In genomic region chr2:88838165-88838635, GRCh38 we compare ENCODE assay signal across 13 cellular contexts.
A peak's percentile ranks its signal among the peaks of the same experiment; 100 is the strongest.
DNase-seq lines count a peak whose midpoint lies in the region; ATAC-seq lines count a peak whose summit lies in the region.
"Had no signal": no experiment of that assay in that cellular context is flagged by ENCODE, and none has a peak within 500 bp of the region (broad histone marks: within the 10 kb centered on the region; RNA-seq: fewer than 3 reads in every experiment).

No MANE protein-coding gene starts in this region.

- no peak overlapping the region for H3K4me3 Mint-ChIP-seq in stimulated activated naive CD8-positive, alpha-beta T cell treated with anti-CD3 and anti-CD28 coated beads, Interleukin-15, amount 100 ng/mL, for 72 hours
- H3K4me3 Mint-ChIP-seq: activated T-cell treated with anti-CD3 and anti-CD28 coated beads, Interleukin-2, amount 50 U/mL, for 4 hours; neural crest cell; T-helper 1 cell treated with Interleukin-12 subunit alpha and Interleukin-12 subunit beta and Interleukin-4 antibody, amounts not matched to agents 30 μg/mL and 1 μg/mL, for 36 hours had no signal

- no peak overlapping the region for H3K27ac Mint-ChIP-seq in stimulated activated naive CD8-positive, alpha-beta T cell treated with anti-CD3 and anti-CD28 coated beads, Interleukin-15, amount 100 ng/mL, for 72 hours
- H3K27ac Mint-ChIP-seq: T-helper 1 cell treated with Interleukin-12 subunit alpha and Interleukin-12 subunit beta and Interleukin-4 antibody, amounts not matched to agents 30 μg/mL and 1 μg/mL, for 36 hours had no signal

- no peaks in the 10 kb centered on the region for H3K9me3 Mint-ChIP-seq in stimulated activated naive CD8-positive, alpha-beta T cell treated with anti-CD3 and anti-CD28 coated beads, Interleukin-15, amount 100 ng/mL, for 72 hours
- H3K9me3 Mint-ChIP-seq: activated T-cell treated with anti-CD3 and anti-CD28 coated beads, Interleukin-2, amount 50 U/mL, for 4 hours; T-helper 1 cell treated with Interleukin-12 subunit alpha and Interleukin-12 subunit beta and Interleukin-4 antibody, amounts not matched to agents 30 μg/mL and 1 μg/mL, for 36 hours had no signal

- DNase-seq in stimulated activated naive CD8-positive, alpha-beta T cell treated with anti-CD3 and anti-CD28 coated beads, Interleukin-15, Interleukin-2, amounts not matched to agents 100 U/mL and 50 U/mL, for 24 hours = peak; percentile 17
- no peak for DNase-seq in stimulated activated naive CD8-positive, alpha-beta T cell treated with anti-CD3 and anti-CD28 coated beads, Interleukin-15, amount 100 ng/mL, for 72 hours
- DNase-seq in left ventricle myocardium superior (no peak), putamen (ENCODE audit: low spot score) (no peak), HCEC 1CT (no peak), NCI-H748 treated with DMSO at 0.1 percent for 48 hours (lab: John Stamatoyannopoulos, UW) (no peak)
- DNase-seq: activated T-cell treated with anti-CD3 and anti-CD28 coated beads, Interleukin-2, amount 50 U/mL, for 4 hours; heart right ventricle; NCI-H446 treated with DMSO at 0.1 percent for 48 hours had no signal

- intact Hi-C loops in left ventricle myocardium superior (cut with micrococcal nuclease) = no loop called here

- ATAC-seq in stimulated activated naive CD8-positive, alpha-beta T cell treated with anti-CD3 and anti-CD28 coated beads, Interleukin-15, Interleukin-2, amounts not matched to agents 100 U/mL and 50 U/mL, for 24 hours = peak; percentile 65
- ATAC-seq in stimulated activated naive CD8-positive, alpha-beta T cell treated with anti-CD3 and anti-CD28 coated beads, Interleukin-15, amount 100 ng/mL, for 72 hours = no peak
- ATAC-seq in HG02678 (IDR thresholded peaks at IDR 0.05; ENCODE audit: unreplicated experiment) (peak; percentile 82), HG03565 (IDR thresholded peaks at IDR 0.05; ENCODE audit: unreplicated experiment) (peak; percentile 77), left ventricle myocardium superior (no peak)
- ATAC-seq: activated T-cell treated with anti-CD3 and anti-CD28 coated beads, Interleukin-2, amount 50 U/mL, for 4 hours had no signal

- H3K27me3 Mint-ChIP-seq in stimulated activated naive CD8-positive, alpha-beta T cell treated with anti-CD3 and anti-CD28 coated beads, Interleukin-15, amount 100 ng/mL, for 72 hours = peaks cover 18% of the 10 kb centered on the region

- H3K4me1 Mint-ChIP-seq in stimulated activated naive CD8-positive, alpha-beta T cell treated with anti-CD3 and anti-CD28 coated beads, Interleukin-15, amount 100 ng/mL, for 72 hours = peaks cover 8% of the 10 kb centered on the region
- H3K4me1 Mint-ChIP-seq: neural crest cell had no signal

Comparison
In these comparisons a context has a peak if more than half of its experiments do, and no peak if none do; other contexts are left out.
1. ATAC-seq: peak in stimulated activated naive CD8-positive, alpha-beta T cell treated with anti-CD3 and anti-CD28 coated beads, Interleukin-15, Interleukin-2, amounts not matched to agents 100 U/mL and 50 U/mL, for 24 hours (single experiment), HG02678 (single experiment) and HG03565 (single experiment); none in stimulated activated naive CD8-positive, alpha-beta T cell treated with anti-CD3 and anti-CD28 coated beads, Interleukin-15, amount 100 ng/mL, for 72 hours (single experiment) and left ventricle myocardium superior (single experiment).